ENCODE assay signal across 26 cellular contexts in genomic region chrX:54427837-54428424, GRCh38. TPM values are rescaled to one million over a fixed set of nuclear protein-coding genes. Genes with fewer than 3 reads are reported as not detected.
DNase-seq lines count a peak whose midpoint lies in the region; FAIRE-seq and TF ChIP-seq lines count a peak whose summit lies in the region.
"Had no signal": no experiment of that assay in that cellular context is flagged by ENCODE, and none has a peak within 500 bp of the region (broad histone marks: within the 10 kb centered on the region; RNA-seq: fewer than 3 reads in every experiment).

No MANE protein-coding gene starts in this region.

- H2BK15ac ChIP-seq in H9 (ENCODE audit: low read depth, low read length) = no peak overlapping the region

- no peak overlapping the region for H4K8ac ChIP-seq in H9 (replicated peaks; ENCODE audit: insufficient read length, low read depth, low read length)

- no peak overlapping the region for H3K18ac ChIP-seq in H9 (ENCODE audit: insufficient read length, low read depth, low read length)

- peaks cover 17% of the 10 kb centered on the region for H3K9me3 ChIP-seq in H9 (ENCODE audit: control insufficient read depth, low read depth, low read length)
- H3K9me3 ChIP-seq: psoas muscle, thoracic aorta had no signal

- H3T11ph ChIP-seq in H9 (ENCODE audit: low read length) = no peak overlapping the region

- no peak overlapping the region for H2AFZ ChIP-seq in H9 (ENCODE audit: low read length)

- H3K23me2 ChIP-seq in H9 (ENCODE audit: insufficient read length, low read depth, low read length, poor library complexity, severe bottlenecking) = no peaks in the 10 kb centered on the region

- H3K4me3 Mint-ChIP-seq in H9 = no peak overlapping the region
- H3K4me3 Mint-ChIP-seq: activated CD4-positive, alpha-beta T cell treated with anti-CD3 and anti-CD28 coated beads, Interleukin-2, amount 10 ng/mL, durations not matched to agents 24 days and 14 days; activated T-cell treated with anti-CD3 and anti-CD28 coated beads, Interleukin-2, amount 50 U/mL, for 24 hours; CD4-positive, CD25-positive, alpha-beta regulatory T cell; naive thymus-derived CD8-positive, alpha-beta T cell; stimulated activated naive CD8-positive, alpha-beta T cell treated with anti-CD3 and anti-CD28 coated beads, Interleukin-15, Interleukin-2, amounts not matched to agents 100 ng/mL and 50 ng/mL, for 24 hours had no signal

- peaks cover 53 to 58% of the 10 kb centered on the region in 2 experiments for H3K9me3 Mint-ChIP-seq in H9
- H3K9me3 Mint-ChIP-seq: activated CD4-positive, alpha-beta T cell treated with anti-CD3 and anti-CD28 coated beads, Interleukin-2, amount 10 ng/mL, durations not matched to agents 24 days and 14 days; activated T-cell treated with anti-CD3 and anti-CD28 coated beads, Interleukin-2, amount 50 U/mL, for 24 hours; CD4-positive, CD25-positive, alpha-beta regulatory T cell; naive thymus-derived CD8-positive, alpha-beta T cell; stimulated activated naive CD8-positive, alpha-beta T cell treated with anti-CD3 and anti-CD28 coated beads, Interleukin-15, Interleukin-2, amounts not matched to agents 100 ng/mL and 50 ng/mL, for 24 hours had no signal

- no peak overlapping the region for H4K5ac ChIP-seq in H9 (ENCODE audit: insufficient read length, low read depth, low read length)

- H3K4me1 Mint-ChIP-seq in H9 = peaks cover 4% of the 10 kb centered on the region in 2 experiments; a peak in 2 of 4 replicates
- H3K4me1 Mint-ChIP-seq: activated CD4-positive, alpha-beta T cell treated with anti-CD3 and anti-CD28 coated beads, Interleukin-2, amount 10 ng/mL, durations not matched to agents 24 days and 14 days; CD4-positive, CD25-positive, alpha-beta regulatory T cell; naive thymus-derived CD8-positive, alpha-beta T cell had no signal

- no peak overlapping the region for H3K56ac ChIP-seq in H9 (ENCODE audit: insufficient read length, low read depth, low read length)

- no peak overlapping the region for H2AK5ac ChIP-seq in H9 (ENCODE audit: insufficient read length, low read length)

- H3K4me2 ChIP-seq in H9 (ENCODE audit: insufficient read depth, insufficient read length, low read length) = no peak overlapping the region

- no peak overlapping the region for H3K23ac ChIP-seq in H9 (ENCODE audit: insufficient read length, low read depth, low read length)

- peak; percentile 1 for DNase-seq in NCI-H1092 treated with DMSO at 0.1 percent for 48 hours (lab: John Stamatoyannopoulos, UW)
- DNase-seq in NCI-H1092 (lab: John Stamatoyannopoulos, UW) = no peak
- peak; percentile 32 for DNase-seq in NCI-H2196 (lab: John Stamatoyannopoulos, UW; ENCODE audit: unreplicated experiment)
- peak; percentile 26 to 37 for DNase-seq in SHP77 (lab: John Stamatoyannopoulos, UW)
- peak; percentile 49 for DNase-seq in myocyte (ENCODE audit: low read depth)
- no peak for DNase-seq in HTR-8/SVneo (ENCODE audit: insufficient read length, low spot score)
- DNase-seq in DMS114 treated with DMSO at 0.1 percent for 48 hours (lab: John Stamatoyannopoulos, UW; ENCODE audit: unreplicated experiment) = no peak
- no peak for DNase-seq in H9
- DNase-seq: activated CD4-positive, alpha-beta T cell treated with anti-CD3 and anti-CD28 coated beads, Interleukin-2, amount 10 ng/mL, durations not matched to agents 24 days and 14 days; activated gamma-delta T cell; activated T-cell treated with anti-CD3 and anti-CD28 coated beads, Interleukin-2, amount 50 U/mL, for 24 hours; CD4-positive, CD25-positive, alpha-beta regulatory T cell; DMS153; midbrain; naive thymus-derived CD8-positive, alpha-beta T cell; NCI-H1436; NCI-H226; nucleus accumbens; psoas muscle; SIG-M5; T-helper 9 cell had no signal

- no peak for TF ChIP-seq CTCF in H9 (conservative IDR thresholded peaks at IDR 0.05)

- H3K9ac ChIP-seq in H9 (ENCODE audit: extremely low read depth, insufficient read length, low read length) = no peak overlapping the region

- no peak overlapping the region for H2BK120ac ChIP-seq in H9 (ENCODE audit: low read depth, low read length, poor library complexity, severe bottlenecking)

- H3K36me3 Mint-ChIP-seq in H9 (ENCODE audit: insufficient read depth in 1 of 3, low read depth in 3 of 3) = peaks cover 0 to 4% (median 0%) of the 10 kb centered on the region in 3 experiments; a peak in 2 of 7 replicates
- H3K36me3 Mint-ChIP-seq: CD4-positive, CD25-positive, alpha-beta regulatory T cell; naive thymus-derived CD8-positive, alpha-beta T cell had no signal

- no peaks in the 10 kb centered on the region for H4K20me1 ChIP-seq in H9 (ENCODE audit: control insufficient read depth, insufficient read depth, insufficient read length)

- H2BK5ac ChIP-seq in H9 (ENCODE audit: insufficient read length, low read length) = no peak overlapping the region

- H2BK12ac ChIP-seq in H9 (ENCODE audit: insufficient read length, low read depth, low read length) = no peak overlapping the region

- H3K27me3 Mint-ChIP-seq in H9 (ENCODE audit: low read depth) = peaks cover 1% of the 10 kb centered on the region; the same call in 1 of the 2 replicates

- no CpG with 5 or more reads among the region's 2 CpGs for WGBS in H9 (ENCODE audit: extremely low coverage, insufficient read length, low lambda C conversion rate)

- H3K4ac ChIP-seq in H9 (ENCODE audit: low read depth, low read length) = no peak overlapping the region

- H3K27me3 ChIP-seq in H9 (ENCODE audit: insufficient read depth, low read length) = no peaks in the 10 kb centered on the region

- H3K27ac Mint-ChIP-seq in H9 = no peak overlapping the region
- H3K27ac Mint-ChIP-seq: activated CD4-positive, alpha-beta T cell treated with anti-CD3 and anti-CD28 coated beads, Interleukin-2, amount 10 ng/mL, durations not matched to agents 24 days and 14 days; activated T-cell treated with anti-CD3 and anti-CD28 coated beads, Interleukin-2, amount 50 U/mL, for 24 hours; CD4-positive, CD25-positive, alpha-beta regulatory T cell; naive thymus-derived CD8-positive, alpha-beta T cell; stimulated activated naive CD8-positive, alpha-beta T cell treated with anti-CD3 and anti-CD28 coated beads, Interleukin-15, Interleukin-2, amounts not matched to agents 100 ng/mL and 50 ng/mL, for 24 hours had no signal

- no peaks in the 10 kb centered on the region for H3K79me2 ChIP-seq in H9 (ENCODE audit: insufficient read depth, low read length)

- no peak overlapping the region for H2BK20ac ChIP-seq in H9 (ENCODE audit: low read depth, low read length, poor library complexity, severe bottlenecking)

- H3K79me1 ChIP-seq in H9 (ENCODE audit: insufficient read depth, low read depth, low read length, poor library complexity, severe bottlenecking) = no peaks in the 10 kb centered on the region

- no peaks in the 10 kb centered on the region for H3K4me1 ChIP-seq in H9 (ENCODE audit: insufficient read depth, low read length)
- H3K4me1 ChIP-seq: psoas muscle had no signal

- H3K27ac ChIP-seq in H9 (ENCODE audit: insufficient read length, low read depth, low read length) = no peak overlapping the region
- H3K27ac ChIP-seq: 22Rv1, psoas muscle, thoracic aorta had no signal

- no peak overlapping the region for H3K14ac ChIP-seq in H9 (ENCODE audit: insufficient read depth, low read length)

- no peak for FAIRE-seq in HTR-8/SVneo (lab: Jason Lieb, UNC)
- FAIRE-seq: H54, urothelium cell line had no signal

- no peak overlapping the region for H4K91ac ChIP-seq in H9 (ENCODE audit: insufficient read length, low read depth, low read length)

RNA-seq across cellular contexts. Expression of gene TSR2, which starts 12.3 kb away (rescaled TPM):
- total RNA-seq in myocyte (21.7 and 27.0 TPM in 2 replicates), H9 (2021) (51.5 and 51.7 TPM in 2 replicates)
- polyA plus RNA-seq in myocyte (2012) = 70.3 TPM

Comparison
In these comparisons a context has a peak if more than half of its experiments do, and no peak if none do; other contexts are left out.
1. DNase-seq: peak in NCI-H1092 treated with DMSO at 0.1 percent for 48 hours (single experiment), NCI-H2196 (single experiment), SHP77 (2 of 2) and myocyte (single experiment); none in NCI-H1092 (single experiment), HTR-8/SVneo (single experiment), DMS114 treated with DMSO at 0.1 percent for 48 hours (single experiment) and H9 (single experiment).